In genomic region chr11:61922539-61922938, GRCh38 we compare ENCODE assay signal across 10 cellular contexts. TPM values are rescaled to one million over a fixed set of nuclear protein-coding genes. Genes with fewer than 3 reads are reported as not detected.
DNase-seq lines count a peak whose midpoint lies in the region; ATAC-seq and TF ChIP-seq lines count a peak whose summit lies in the region.
"Had no signal": no experiment of that assay in that cellular context is flagged by ENCODE, and none has a peak within 500 bp of the region (broad histone marks: within the 10 kb centered on the region; RNA-seq: fewer than 3 reads in every experiment).

No MANE protein-coding gene starts in this region.

- H4K20me1 ChIP-seq in osteoblast (ENCODE audit: insufficient read depth, low read length), result no peaks in the 10 kb centered on the region

- POLR2A ChIA-PET in BJ (lab: Charles Lee), result interaction anchor here (0.6 to 1.3 kb wide), 2 partner anchors 27 to 44 kb away, joined by 3 read pairs; no protein-coding TSS in a partner anchor

- no peaks in the 10 kb centered on the region for H3K27me3 ChIP-seq in BJ (ENCODE audit: control insufficient read depth, insufficient read depth, low read length)
- H3K27me3 ChIP-seq in osteoblast (ENCODE audit: insufficient read depth, low read length), result peaks cover 10% of the 10 kb centered on the region

- CTCF ChIA-PET in BJ (lab: Yijun Ruan, JAX), result interaction anchor here (0.6 to 4.5 kb wide), 5 partner anchors 11 to 159 kb away, joined by 3 to 34 read pairs (median 4); no protein-coding TSS in a partner anchor

- no peak overlapping the region for H3K4me2 ChIP-seq in osteoblast (ENCODE audit: insufficient read depth, low read length)

- H3K4me1 ChIP-seq in osteoblast (ENCODE audit: insufficient read depth, low read length), result peaks cover 11% of the 10 kb centered on the region

- DNase-seq in BJ (ENCODE audit: low read depth) (peak; percentile 57), SIG-M5 treated with dmso at 0.1 percent for 504 hours (lab: John Stamatoyannopoulos, UW; ENCODE audit: unreplicated experiment) (peak; percentile 39), fibroblast of the conjunctiva (ENCODE audit: low read depth) (peak; percentile 89), osteoblast (ENCODE audit: insufficient read length, low spot score, missing footprints) (peak; percentile 98), NCI-H1092 (lab: John Stamatoyannopoulos, UW) (no peak)
- no peak for DNase-seq in activated CD4-positive, CD25-positive, alpha-beta regulatory T cell (lab: John Stamatoyannopoulos, UW)
- DNase-seq: DMS79 had no signal

- H3K36me3 ChIP-seq in BJ (ENCODE audit: control insufficient read depth, insufficient read depth, low read length) (no peaks in the 10 kb centered on the region), osteoblast (ENCODE audit: insufficient read depth, low read length) (no peaks in the 10 kb centered on the region)

- TF ChIP-seq CTCF in BJ (IDR thresholded peaks at IDR 0.05; ENCODE audit: insufficient read depth, low read depth, low read length) (no peak), osteoblast (IDR thresholded peaks at IDR 0.05; ENCODE audit: extremely low read depth, low read depth, low read length) (no peak)

- H3K4me3 ChIP-seq in BJ (ENCODE audit: low read depth, low read length) (no peak overlapping the region), osteoblast (ENCODE audit: insufficient read depth, low read length) (no peak overlapping the region)

- H3K27ac ChIP-seq in osteoblast (ENCODE audit: low read depth, low read length), result no peak overlapping the region

- no peak for ATAC-seq in GM18861 (IDR thresholded peaks at IDR 0.05; ENCODE audit: unreplicated experiment)
- ATAC-seq in GM18868 (IDR thresholded peaks at IDR 0.05; ENCODE audit: unreplicated experiment), result no peak
- ATAC-seq: Panc1 had no signal

- no peak overlapping the region for H2AFZ ChIP-seq in osteoblast (ENCODE audit: low read length)

- H3K9me3 ChIP-seq in osteoblast (ENCODE audit: low read depth, low read length), result no peaks in the 10 kb centered on the region

- no peaks in the 10 kb centered on the region for H3K79me2 ChIP-seq in osteoblast (ENCODE audit: insufficient read depth, low read length)

RNA-seq across cellular contexts. Expression of gene RAB3IL1, which starts 5.2 kb away (rescaled TPM):
- polyA plus RNA-seq in BJ (2011; rRNA removed), result 9.4 and 15.1 TPM in 2 replicates
- 7.3 and 9.6 TPM in 2 replicates for polyA minus RNA-seq in BJ (2011; rRNA and poly(A)+ RNA removed)
- 15.9 and 20.3 TPM in 2 replicates for total RNA-seq in osteoblast

RNA-seq across cellular contexts. Expression of gene BEST1, which starts 27.6 kb away (rescaled TPM):
- 5.1 and 6.4 TPM in 2 replicates for polyA plus RNA-seq in BJ (2011; rRNA removed)
- polyA minus RNA-seq in BJ (2011; rRNA and poly(A)+ RNA removed), result 2.9 and 4.6 TPM in 2 replicates
- total RNA-seq in osteoblast, result 5.6 and 8.0 TPM in 2 replicates

RNA-seq across cellular contexts. Expression of gene FADS3, which starts 31.2 kb away (rescaled TPM):
- polyA plus RNA-seq in BJ (2011; rRNA removed), result 158 and 271 TPM in 2 replicates
- polyA minus RNA-seq in BJ (2011; rRNA and poly(A)+ RNA removed), result 134 and 281 TPM in 2 replicates
- total RNA-seq in osteoblast, result 127 and 144 TPM in 2 replicates

RNA-seq across cellular contexts. Expression of gene FTH1, which starts 44.9 kb away (rescaled TPM):
- polyA plus RNA-seq in BJ (2011; rRNA removed), result 1,472 and 1,806 TPM in 2 replicates
- polyA minus RNA-seq in BJ (2011; rRNA and poly(A)+ RNA removed), result 725 and 1,367 TPM in 2 replicates
- 1,459 and 1,507 TPM in 2 replicates for total RNA-seq in osteoblast

Comparison
In these comparisons a context has a peak if more than half of its experiments do, and no peak if none do; other contexts are left out.
1. DNase-seq: peak in BJ (single experiment), SIG-M5 treated with dmso at 0.1 percent for 504 hours (single experiment), fibroblast of the conjunctiva (single experiment) and osteoblast (single experiment); none in activated CD4-positive, CD25-positive, alpha-beta regulatory T cell (0 of 4) and NCI-H1092 (single experiment).